Comparison of ENCODE assay signal across 14 cellular contexts in genomic region chr20:24674921-24675605, GRCh38.
DNase-seq lines count a peak whose midpoint lies in the region; ATAC-seq and TF ChIP-seq lines count a peak whose summit lies in the region.
"Had no signal": no experiment of that assay in that cellular context is flagged by ENCODE, and none has a peak within 500 bp of the region (broad histone marks: within the 10 kb centered on the region; RNA-seq: fewer than 3 reads in every experiment).

No MANE protein-coding gene starts in this region.

- in situ Hi-C loops in IMR-90 (cut with MboI; ENCODE audit: low sequenced_read_pairs) = no loop called here
- in situ Hi-C loops in gastrocnemius medialis (cut with MboI; ENCODE audit: low sequenced_read_pairs in 4 of 4) = loop anchor here in 1 of 4 donors (25.0 kb wide), 1 partner anchor 113 kb away; no protein-coding TSS in a partner anchor

- H2AFZ ChIP-seq in IMR-90 (replicated peaks; ENCODE audit: low read length, poor library complexity) (no peak overlapping the region), mesenchymal stem cell (ENCODE audit: low read depth, low read length) (no peak overlapping the region)
- H2AFZ ChIP-seq: GM23338 had no signal

- H3K4me2 ChIP-seq in IMR-90 (ENCODE audit: low read depth, low read length) (no peak overlapping the region), mesenchymal stem cell (ENCODE audit: low read length, poor library complexity, severe bottlenecking) (no peak overlapping the region)
- H3K4me2 ChIP-seq: GM23338 had no signal

- H3K27ac Mint-ChIP-seq in natural killer cell treated with Interleukin-12 subunit alpha and Interleukin-12 subunit beta and Interleukin-15 and Interleukin-18, amount 100 ng/mL, for 72 hours = no peak overlapping the region
- H3K27ac Mint-ChIP-seq: B cell; CD4-positive, alpha-beta T cell; GM23338 had no signal

- no peak for ATAC-seq in IMR-90 (ENCODE audit: low read depth)
- no peak for ATAC-seq in natural killer cell treated with Interleukin-12 subunit alpha and Interleukin-12 subunit beta and Interleukin-15 and Interleukin-18, amount 100 ng/mL, for 72 hours
- ATAC-seq in gastrocnemius medialis = no peak
- ATAC-seq: GM23338 had no signal

- peaks cover 13% of the 10 kb centered on the region for H3K9me1 ChIP-seq in IMR-90 (ENCODE audit: insufficient read depth, low read length)

- no peak overlapping the region for H3K56ac ChIP-seq in IMR-90 (ENCODE audit: extremely low read depth, insufficient read depth, low read length)

- H3K9me3 Mint-ChIP-seq in natural killer cell treated with Interleukin-12 subunit alpha and Interleukin-12 subunit beta and Interleukin-15 and Interleukin-18, amount 100 ng/mL, for 72 hours = no peaks in the 10 kb centered on the region
- H3K9me3 Mint-ChIP-seq: CD4-positive, alpha-beta T cell had no signal

- H3K79me1 ChIP-seq in IMR-90 (ENCODE audit: low read depth in 1 of 2, low read length in 2 of 2) (no peaks in the 10 kb centered on the region), mesenchymal stem cell (replicated peaks; ENCODE audit: low read length, poor library complexity, severe bottlenecking) (no peaks in the 10 kb centered on the region)

- H3K4me1 Mint-ChIP-seq in natural killer cell treated with Interleukin-12 subunit alpha and Interleukin-12 subunit beta and Interleukin-15 and Interleukin-18, amount 100 ng/mL, for 72 hours (ENCODE audit: low read depth in 2 of 2) = no peaks in the 10 kb centered on the region

- H2BK20ac ChIP-seq in IMR-90 (ENCODE audit: low read depth, low read length) = no peak overlapping the region

- no peaks in the 10 kb centered on the region for H3K36me3 Mint-ChIP-seq in natural killer cell treated with Interleukin-12 subunit alpha and Interleukin-12 subunit beta and Interleukin-15 and Interleukin-18, amount 100 ng/mL, for 72 hours

- DNase-seq in IMR-90 (no peak), mesenchymal stem cell (no peak), spleen (peak; percentile 57), gastrocnemius medialis (no peak), occipital lobe (lab: John Stamatoyannopoulos, UW) (no peak)
- no peak for DNase-seq in natural killer cell treated with Interleukin-12 subunit alpha and Interleukin-12 subunit beta and Interleukin-15 and Interleukin-18, amount 100 ng/mL, for 72 hours (ENCODE audit: low spot score)
- DNase-seq: C1 segment of cervical spinal cord, DMS79 treated with DMSO at 0.1 percent for 48 hours, EL, H7 had no signal

- H2AK5ac ChIP-seq in IMR-90 (ENCODE audit: low read depth, low read length) (no peak overlapping the region), mesenchymal stem cell (ENCODE audit: low read length, severe bottlenecking) (peak overlapping the region; percentile 91)

- H3K18ac ChIP-seq in IMR-90 (ENCODE audit: low read depth, low read length) (no peak overlapping the region), mesenchymal stem cell (ENCODE audit: low read depth in 1 of 2, low read length in 2 of 2) (no peak overlapping the region)

- TF ChIP-seq CTCF in IMR-90 (conservative IDR thresholded peaks at IDR 0.05; ENCODE audit: low read depth, low read length) (no peak), VCaP (conservative IDR thresholded peaks at IDR 0.05) (no peak), spleen (IDR thresholded peaks at IDR 0.05 in 8 of 11, conservative IDR thresholded peaks at IDR 0.05 in 3 of 11) (no peak), gastrocnemius medialis (IDR thresholded peaks at IDR 0.05 in 4 of 5, conservative IDR thresholded peaks at IDR 0.05 in 1 of 5) (no peak)

- no peak overlapping the region for H3K4me3 Mint-ChIP-seq in natural killer cell treated with Interleukin-12 subunit alpha and Interleukin-12 subunit beta and Interleukin-15 and Interleukin-18, amount 100 ng/mL, for 72 hours
- H3K4me3 Mint-ChIP-seq: B cell; CD4-positive, alpha-beta T cell; GM23338 had no signal

- POLR2A ChIA-PET in IMR-90 (lab: Charles Lee; ENCODE audit: unreplicated experiment) = no interaction called here

- H3K23ac ChIP-seq in IMR-90 (ENCODE audit: low read depth, low read length) (no peak overlapping the region), mesenchymal stem cell (ENCODE audit: low read length in 2 of 2) (no peak overlapping the region)

- H4K20me1 ChIP-seq in IMR-90 (ENCODE audit: insufficient read depth, low read length) = no peaks in the 10 kb centered on the region; the same call in 1 of the 2 replicates

- peak overlapping the region; percentile 23; the same call in 1 of the 2 replicates for H4K91ac ChIP-seq in IMR-90 (ENCODE audit: insufficient read depth, low read depth, low read length)
- no peak overlapping the region for H4K91ac ChIP-seq in mesenchymal stem cell (ENCODE audit: low read length)

- H3K27me3 Mint-ChIP-seq in natural killer cell treated with Interleukin-12 subunit alpha and Interleukin-12 subunit beta and Interleukin-15 and Interleukin-18, amount 100 ng/mL, for 72 hours = no peaks in the 10 kb centered on the region
- H3K27me3 Mint-ChIP-seq: B cell; CD4-positive, alpha-beta T cell had no signal

- dilution Hi-C loops in IMR-90 (cut with HindIII; ENCODE audit: low sequenced_read_pairs, unreplicated experiment) = no loop called here

- no peak overlapping the region for H4K8ac ChIP-seq in IMR-90 (ENCODE audit: low read depth in 2 of 2, low read length in 2 of 2)
- H4K8ac ChIP-seq in mesenchymal stem cell (ENCODE audit: low read length) = no peak overlapping the region

- intact Hi-C loops in IMR-90 (cut with micrococcal nuclease) = no loop called here
- intact Hi-C loops in spleen (cut with DNase I; ENCODE audit: low total_unique reads) = no loop called here
- intact Hi-C loops in gastrocnemius medialis (cut with DNase I; ENCODE audit: low total_unique reads) = no loop called here

- TF ChIP-seq POLR2A in IMR-90 (IDR thresholded peaks at IDR 0.05; ENCODE audit: low read depth, low read length) (no peak), spleen (IDR thresholded peaks at IDR 0.05) (no peak), gastrocnemius medialis (IDR thresholded peaks at IDR 0.05) (no peak)

- peak overlapping the region; percentile 55; the same call in 1 of the 3 replicates for H2BK15ac ChIP-seq in IMR-90 (ENCODE audit: low read depth, low read length)
- peak overlapping the region; percentile 44 for H2BK15ac ChIP-seq in mesenchymal stem cell (ENCODE audit: low read depth, poor library complexity, severe bottlenecking)

- H3K9ac ChIP-seq in IMR-90 (ENCODE audit: low read depth, low read length) (no peak overlapping the region), mesenchymal stem cell (ENCODE audit: low read length) (no peak overlapping the region)

- no peak for TF ChIP-seq RAD21 in IMR-90 (IDR thresholded peaks at IDR 0.05; ENCODE audit: low read length)

- no peak overlapping the region for H2AK9ac ChIP-seq in IMR-90 (replicated peaks; ENCODE audit: low read depth, low read length, poor library complexity)

- CTCF ChIA-PET in IMR-90 (lab: Yijun Ruan, JAX) = no interaction called here

- no peak overlapping the region for H4K5ac ChIP-seq in IMR-90 (ENCODE audit: low read depth, low read length)

- peaks cover 17% of the 10 kb centered on the region for H3K4me1 ChIP-seq in IMR-90 (ENCODE audit: control insufficient read depth, insufficient read depth, low read length)
- H3K4me1 ChIP-seq in mesenchymal stem cell (ENCODE audit: control insufficient read depth, insufficient read depth, low read depth, low read length) = peaks cover 23% of the 10 kb centered on the region
- H3K4me1 ChIP-seq in spleen = no peaks in the 10 kb centered on the region
- H3K4me1 ChIP-seq in gastrocnemius medialis = no peaks in the 10 kb centered on the region

- peak overlapping the region; percentile 19; the same call in 1 of the 2 replicates for H2BK120ac ChIP-seq in IMR-90 (ENCODE audit: low read depth, low read length)
- no peak overlapping the region for H2BK120ac ChIP-seq in mesenchymal stem cell (ENCODE audit: low read depth, low read length)

- H3K9me3 ChIP-seq in IMR-90 (ENCODE audit: control insufficient read depth, insufficient read depth, low read length) = no peaks in the 10 kb centered on the region
- H3K9me3 ChIP-seq in mesenchymal stem cell (ENCODE audit: control insufficient read depth, low read length) = no peaks in the 10 kb centered on the region
- H3K9me3 ChIP-seq in spleen = no peaks in the 10 kb centered on the region
- no peaks in the 10 kb centered on the region for H3K9me3 ChIP-seq in gastrocnemius medialis

- H3K36me3 ChIP-seq in IMR-90 (ENCODE audit: control insufficient read depth, insufficient read depth, low read length) (no peaks in the 10 kb centered on the region), mesenchymal stem cell (ENCODE audit: control insufficient read depth in 1 of 2, insufficient read depth in 2 of 2, low read depth in 1 of 2, low read length in 2 of 2) (no peaks in the 10 kb centered on the region), spleen (no peaks in the 10 kb centered on the region), gastrocnemius medialis (no peaks in the 10 kb centered on the region)

- H3K27ac ChIP-seq in IMR-90 (ENCODE audit: insufficient read depth, low read length) (no peak overlapping the region), VCaP (peak overlapping the region; percentile 82), mesenchymal stem cell (ENCODE audit: low read length, poor library complexity, severe bottlenecking) (no peak overlapping the region), spleen (no peak overlapping the region), gastrocnemius medialis (no peak overlapping the region)

- H3K27me3 ChIP-seq in IMR-90 (ENCODE audit: control insufficient read depth, insufficient read depth, low read length) = 0 out of 2 replicates have a peak, but pooled peaks cover 2% of the 10 kb centered on the region
- H3K27me3 ChIP-seq in mesenchymal stem cell (ENCODE audit: control insufficient read depth in 1 of 2, insufficient read depth in 1 of 2, low read length in 2 of 2) = no peaks in the 10 kb centered on the region
- H3K27me3 ChIP-seq in spleen (replicated peaks in 1 of 7) = no peaks in the 10 kb centered on the region
- H3K27me3 ChIP-seq in gastrocnemius medialis = no peaks in the 10 kb centered on the region

- 85% methylated on average over 4 of the region's 10 CpGs; no CpG with 5 or more reads in 1 of the 2 experiments for WGBS in IMR-90 (ENCODE audit: extremely low coverage in 2 of 2, insufficient read length in 1 of 2), 2 experiments
- WGBS in mesenchymal stem cell = 92% methylated on average over 10 of the region's 10 CpGs
- WGBS in spleen, 5 donors = 78 to 96% (median 91%) methylated on average over 9 to 10 of the region's 10 CpGs

- no peak overlapping the region for H2BK12ac ChIP-seq in mesenchymal stem cell (ENCODE audit: low read length in 2 of 2)

- no peak overlapping the region for H3K4me3 ChIP-seq in IMR-90 (ENCODE audit: insufficient read depth, low read depth, low read length)
- no peak overlapping the region for H3K4me3 ChIP-seq in mesenchymal stem cell (ENCODE audit: insufficient read depth in 1 of 2, low read depth in 1 of 2, low read length in 2 of 2)
- no peak overlapping the region for H3K4me3 ChIP-seq in spleen
- no peak overlapping the region for H3K4me3 ChIP-seq in gastrocnemius medialis
- H3K4me3 ChIP-seq: GM23338 had no signal

- H2BK5ac ChIP-seq in IMR-90 (ENCODE audit: low read depth, low read length, poor library complexity, severe bottlenecking) = no peak overlapping the region
- H2BK5ac ChIP-seq in mesenchymal stem cell (ENCODE audit: low read depth, low read length, poor library complexity, severe bottlenecking) = no peak overlapping the region

- no TSS peak for BruUV-seq in IMR-90 (replicated peaks; lab: Mats Ljungman, UMichigan)

- H3K14ac ChIP-seq in IMR-90 (replicated peaks; ENCODE audit: low read depth, low read length) = no peak overlapping the region
- H3K14ac ChIP-seq in mesenchymal stem cell (ENCODE audit: low read length in 2 of 2) = no peak overlapping the region

- H3K4ac ChIP-seq in IMR-90 (ENCODE audit: low read depth, low read length) = peak overlapping the region; percentile 24; the same call in 1 of the 2 replicates
- H3K4ac ChIP-seq in mesenchymal stem cell (ENCODE audit: low read depth in 1 of 2, low read length in 2 of 2) = no peak overlapping the region
